Comparison of ENCODE assay signal across 27 cellular contexts in the genomic region with DNA sequence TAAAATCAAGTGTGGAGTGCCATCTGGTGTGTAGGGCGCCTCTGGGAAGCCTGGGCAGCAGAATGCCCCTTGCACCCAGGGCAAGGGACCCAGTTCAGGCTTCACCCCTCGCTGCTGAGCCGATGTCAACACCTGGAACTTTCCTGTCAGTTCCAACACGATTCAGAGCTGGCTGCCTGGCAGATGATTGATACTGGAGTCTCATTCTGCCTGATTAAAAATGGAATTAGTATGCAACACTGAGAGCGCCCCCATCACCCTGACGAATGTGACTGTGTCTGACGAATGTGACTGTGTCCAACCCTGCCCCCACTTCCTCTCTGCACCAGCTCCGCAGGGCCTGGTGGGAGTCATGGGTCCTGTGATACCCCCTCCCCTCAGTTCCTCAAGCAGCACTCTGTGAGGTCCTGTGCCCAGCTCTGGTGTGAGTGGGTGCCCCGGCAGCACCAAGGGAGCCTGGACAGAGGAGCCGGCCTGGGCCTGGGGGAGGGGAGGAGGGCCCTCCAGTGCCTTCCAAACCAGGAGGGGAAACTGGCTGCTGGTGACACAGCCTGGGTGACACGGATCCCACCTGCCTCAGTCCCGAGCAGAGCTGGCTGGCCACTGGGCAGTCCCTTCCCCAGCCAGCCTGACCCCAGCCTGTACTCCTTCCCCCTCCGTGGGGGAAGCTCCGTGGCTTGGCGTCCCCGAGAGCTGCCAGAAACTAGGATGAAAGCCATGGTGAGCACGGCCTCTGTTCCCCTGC. TPM values are rescaled to one million over a fixed set of nuclear protein-coding genes. Genes with fewer than 3 reads are reported as not detected.
DNase-seq lines count a peak whose midpoint lies in the region; ATAC-seq and TF ChIP-seq lines count a peak whose summit lies in the region.
"Had no signal": no experiment of that assay in that cellular context is flagged by ENCODE, and none has a peak within 500 bp of the region (broad histone marks: within the 10 kb centered on the region; RNA-seq: fewer than 3 reads in every experiment).

No MANE protein-coding gene starts in this region.

- in situ Hi-C loops in ACHN (cut with HindIII; ENCODE audit: low pct_ligation_motif_present, low pct_unique_long_range_greater_than_20kb, low sequenced_read_pairs), result no loop called here

- no peak for TF ChIP-seq CTCF in right atrium auricular region (IDR thresholded peaks at IDR 0.05)
- TF ChIP-seq CTCF in WERI-Rb-1 (IDR thresholded peaks at IDR 0.05; ENCODE audit: low read depth, low read length), result no peak

- intact Hi-C loops in Right ventricle myocardium superior (cut with DNase I), result no loop called here
- intact Hi-C loops in aorta (cut with DNase I), result no loop called here

- H3K4me1 ChIP-seq in right atrium auricular region (no peaks in the 10 kb centered on the region), aorta (ENCODE audit: control insufficient read depth in 1 of 2, insufficient read depth in 2 of 2, low read length in 2 of 2) (no peaks in the 10 kb centered on the region)
- H3K4me1 ChIP-seq: ascending aorta, left lung, thyroid gland had no signal

- WGBS in aorta, 2 donors, result 82 to 83% methylated on average over 17 of the region's 17 CpGs

- no peak for ATAC-seq in Right ventricle myocardium superior (ENCODE audit: poor library complexity)
- ATAC-seq in aorta (ENCODE audit: low FRiP score), result no peak
- ATAC-seq: HCT116; left lung; SK-N-SH treated with all-trans-retinoic acid at 6 μM for 48 hours; stimulated activated naive B cell treated with anti-CD40 and anti-IgM and Interleukin-4, amounts not matched to agents 10 μg/mL and 1 μg/mL and 100 μg/mL, for 72 hours had no signal

- H3K4me3 ChIP-seq in right atrium auricular region (no peak overlapping the region), aorta (ENCODE audit: low read length in 2 of 2) (no peak overlapping the region), WERI-Rb-1 (ENCODE audit: low read depth, low read length) (no peak overlapping the region)
- H3K4me3 ChIP-seq: ascending aorta, left lung, thyroid gland had no signal

- H3K36me3 ChIP-seq in right atrium auricular region (no peaks in the 10 kb centered on the region), aorta (ENCODE audit: control insufficient read depth in 1 of 2, insufficient read depth in 2 of 2, low read length in 1 of 2) (no peaks in the 10 kb centered on the region), WERI-Rb-1 (no peaks in the 10 kb centered on the region)
- H3K36me3 ChIP-seq: thyroid gland had no signal

- H3K27ac ChIP-seq in right atrium auricular region, result no peak overlapping the region
- H3K27ac ChIP-seq in aorta (ENCODE audit: low read depth in 1 of 2, low read length in 2 of 2), result no peak overlapping the region
- no peak overlapping the region for H3K27ac ChIP-seq in WERI-Rb-1
- H3K27ac ChIP-seq: ascending aorta, KMS-11, left lung, thyroid gland had no signal

- DNase-seq in activated CD4-positive, CD25-positive, alpha-beta regulatory T cell treated with anti-CD3 and anti-CD28 coated beads, Interleukin-2, amount 50 U/mL, for 72 hours, result peak; percentile 26
- DNase-seq in activated CD4-positive, CD25-positive, alpha-beta regulatory T cell (lab: John Stamatoyannopoulos, UW), result no peak
- peak; percentile 17 for DNase-seq in Right ventricle myocardium superior
- DNase-seq in right atrium auricular region (ENCODE audit: low spot score), result no peak
- DNase-seq in mesenteric fat pad (ENCODE audit: low spot score), result peak; percentile 74
- peak; percentile 12 to 62 for DNase-seq in aorta
- DNase-seq in WERI-Rb-1, result no peak
- DNase-seq in ACHN, result no peak
- DNase-seq: 8988T; activated naive CD4-positive, alpha-beta T cell; central memory CD4-positive, alpha-beta T cell; COR-L47; DMS79 treated with DMSO at 0.1 percent for 48 hours; NCI-H1694; NCI-H526 treated with DMSO at 0.1 percent for 48 hours; stimulated activated naive B cell treated with anti-CD40 and anti-IgM and Interleukin-4, amounts not matched to agents 10 μg/mL and 1 μg/mL and 100 μg/mL, for 72 hours had no signal

- H3K27me3 ChIP-seq in right atrium auricular region (no peaks in the 10 kb centered on the region), aorta (ENCODE audit: control insufficient read depth in 1 of 2, insufficient read depth in 2 of 2, low read length in 1 of 2) (no peaks in the 10 kb centered on the region), WERI-Rb-1 (ENCODE audit: insufficient read depth, low read depth, severe bottlenecking) (no peaks in the 10 kb centered on the region)
- H3K27me3 ChIP-seq: ascending aorta, left lung, thyroid gland had no signal

- H3K9me3 ChIP-seq in right atrium auricular region, result no peaks in the 10 kb centered on the region
- H3K9me3 ChIP-seq in aorta (ENCODE audit: control insufficient read depth, low read length), result peaks cover 6% of the 10 kb centered on the region
- H3K9me3 ChIP-seq in WERI-Rb-1 (ENCODE audit: severe bottlenecking), result no peaks in the 10 kb centered on the region
- H3K9me3 ChIP-seq: left lung, thyroid gland had no signal

RNA-seq across cellular contexts. Expression of a gene that starts 41.4 kb away (rescaled TPM):
- total RNA-seq in Right ventricle myocardium superior (not detected), right atrium auricular region (not detected), mesenteric fat pad (not detected), aorta (not detected)
- not detected for polyA plus RNA-seq in aorta
- total RNA-seq: ascending aorta; HT1080; mononuclear cell; RPMI7951; skeletal muscle tissue; T-helper 2 cell treated with Interferon-gamma antibody and Interleukin-4, amounts not matched to agents 100 ng/mL and 5 ng/mL, for 36 hours; thyroid gland had no signal

Comparison
In these comparisons a context has a peak if more than half of its experiments do, and no peak if none do; other contexts are left out.
1. DNase-seq: peak in activated CD4-positive, CD25-positive, alpha-beta regulatory T cell treated with anti-CD3 and anti-CD28 coated beads, Interleukin-2, amount 50 U/mL, for 72 hours (single experiment), Right ventricle myocardium superior (single experiment), mesenteric fat pad (single experiment) and aorta (2 of 2); none in activated CD4-positive, CD25-positive, alpha-beta regulatory T cell (0 of 4), right atrium auricular region (single experiment), WERI-Rb-1 (single experiment) and ACHN (single experiment).